ENCODE assay signal across 9 cellular contexts in the genomic region with DNA sequence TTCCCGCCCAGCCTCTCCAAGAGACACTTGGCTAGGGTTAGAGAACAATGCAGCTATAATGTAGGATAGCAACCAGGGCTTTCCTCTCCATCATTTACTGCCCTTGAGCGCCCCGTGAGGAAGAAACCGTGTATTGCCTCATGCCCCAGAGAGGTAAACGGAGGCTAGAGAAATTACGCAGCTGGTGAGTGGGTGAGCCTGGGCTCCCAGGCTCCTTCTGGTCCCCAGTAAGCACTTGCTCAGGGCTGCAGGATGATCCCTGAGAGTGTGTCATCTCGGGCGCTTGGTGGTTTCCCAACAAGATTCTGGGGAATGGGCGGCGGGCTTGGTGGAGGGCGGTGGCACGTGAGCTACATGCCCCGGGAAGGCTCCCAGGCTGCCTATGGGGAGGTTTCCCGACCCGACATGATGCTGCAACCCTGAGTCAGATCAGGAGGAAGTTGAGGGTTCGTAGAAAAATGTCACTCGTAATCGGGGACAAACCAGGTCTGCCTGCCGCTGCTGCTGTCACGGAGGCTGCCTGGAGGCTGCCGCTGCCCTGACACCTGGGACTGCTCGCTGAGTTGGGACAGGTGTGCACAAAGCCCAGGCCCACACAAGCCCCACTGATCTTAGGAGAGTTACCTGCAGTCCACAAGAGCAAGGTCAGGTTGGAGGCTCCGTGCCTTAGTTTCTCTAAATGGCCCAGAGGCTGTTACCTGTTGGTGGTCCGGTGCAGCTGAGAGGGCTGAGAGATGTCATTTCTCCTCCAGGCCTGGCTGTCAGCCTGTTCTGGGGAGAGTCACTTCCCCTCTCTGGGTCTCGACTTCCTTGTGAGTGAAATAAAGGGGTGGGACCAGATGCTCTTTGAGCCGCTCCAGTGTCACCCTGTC. TPM values are rescaled to one million over a fixed set of nuclear protein-coding genes. Genes with fewer than 3 reads are reported as not detected.
DNase-seq lines count a peak whose midpoint lies in the region; ATAC-seq and TF ChIP-seq lines count a peak whose summit lies in the region.
"Had no signal": no experiment of that assay in that cellular context is flagged by ENCODE, and none has a peak within 500 bp of the region (broad histone marks: within the 10 kb centered on the region; RNA-seq: fewer than 3 reads in every experiment).

A gene with protein sequence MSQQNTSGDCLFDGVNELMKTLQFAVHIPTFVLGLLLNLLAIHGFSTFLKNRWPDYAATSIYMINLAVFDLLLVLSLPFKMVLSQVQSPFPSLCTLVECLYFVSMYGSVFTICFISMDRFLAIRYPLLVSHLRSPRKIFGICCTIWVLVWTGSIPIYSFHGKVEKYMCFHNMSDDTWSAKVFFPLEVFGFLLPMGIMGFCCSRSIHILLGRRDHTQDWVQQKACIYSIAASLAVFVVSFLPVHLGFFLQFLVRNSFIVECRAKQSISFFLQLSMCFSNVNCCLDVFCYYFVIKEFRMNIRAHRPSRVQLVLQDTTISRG (minus strand): TSS at position 773 of the 872 bp plus-strand sequence. CDS start 14,280 bp downstream, outside the sequence.

- H3K4me1 Mint-ChIP-seq in activated naive CD8-positive, alpha-beta T cell treated with anti-CD3 and anti-CD28 coated beads, Interleukin-2, amount 50 U/mL, for 24 hours = peaks cover 80% of the 10 kb centered on the region

- peak; percentile 64 for DNase-seq in NCI-H82 (lab: John Stamatoyannopoulos, UW)
- DNase-seq in NCI-H82 treated with DMSO at 0.1 percent for 48 hours (lab: John Stamatoyannopoulos, UW; ENCODE audit: unreplicated experiment) = no peak
- peak; percentile 64 for DNase-seq in RPMI8226
- DNase-seq in activated naive CD8-positive, alpha-beta T cell treated with anti-CD3 and anti-CD28 coated beads, Interleukin-2, amount 50 U/mL, for 24 hours = peak; percentile 81
- no peak for DNase-seq in osteoblast (ENCODE audit: insufficient read length, low spot score, missing footprints)
- no peak for DNase-seq in superior temporal gyrus (ENCODE audit: extremely low spot score)
- no peak for DNase-seq in NCI-H2081 treated with DMSO at 0.1 percent for 48 hours (lab: John Stamatoyannopoulos, UW)

- no peaks in the 10 kb centered on the region for H3K79me2 ChIP-seq in osteoblast (ENCODE audit: insufficient read depth, low read length)

- peak; percentile 14 for TF ChIP-seq CTCF in osteoblast (IDR thresholded peaks at IDR 0.05; ENCODE audit: extremely low read depth, low read depth, low read length)

- no peak within 1 kb of the TSS for H3K27ac ChIP-seq in osteoblast (ENCODE audit: low read depth, low read length)

- H3K9me3 Mint-ChIP-seq in activated naive CD8-positive, alpha-beta T cell treated with anti-CD3 and anti-CD28 coated beads, Interleukin-2, amount 50 U/mL, for 24 hours = no peaks in the 10 kb centered on the region

- no peaks in the 10 kb centered on the region for H3K4me1 ChIP-seq in osteoblast (ENCODE audit: insufficient read depth, low read length)

- no peaks in the 10 kb centered on the region for H3K9me3 ChIP-seq in osteoblast (ENCODE audit: low read depth, low read length)

- peak within 1 kb of the TSS; percentile 76 for H3K4me3 Mint-ChIP-seq in activated naive CD8-positive, alpha-beta T cell treated with anti-CD3 and anti-CD28 coated beads, Interleukin-2, amount 50 U/mL, for 24 hours

- no peaks in the 10 kb centered on the region for H3K36me3 ChIP-seq in osteoblast (ENCODE audit: insufficient read depth, low read length)

- H3K27ac Mint-ChIP-seq in activated naive CD8-positive, alpha-beta T cell treated with anti-CD3 and anti-CD28 coated beads, Interleukin-2, amount 50 U/mL, for 24 hours = peak within 1 kb of the TSS; percentile 96

- H3K4me3 ChIP-seq in osteoblast (ENCODE audit: insufficient read depth, low read length) = no peak within 1 kb of the TSS

- peaks cover 30% of the 10 kb centered on the region for H3K27me3 ChIP-seq in osteoblast (ENCODE audit: insufficient read depth, low read length)

- no peaks in the 10 kb centered on the region for H3K27me3 Mint-ChIP-seq in activated naive CD8-positive, alpha-beta T cell treated with anti-CD3 and anti-CD28 coated beads, Interleukin-2, amount 50 U/mL, for 24 hours

- no peaks in the 10 kb centered on the region for H3K36me3 Mint-ChIP-seq in activated naive CD8-positive, alpha-beta T cell treated with anti-CD3 and anti-CD28 coated beads, Interleukin-2, amount 50 U/mL, for 24 hours (ENCODE audit: low read depth)

- no peak within 1 kb of the TSS for H2AFZ ChIP-seq in osteoblast (ENCODE audit: low read length)

- no peak within 1 kb of the TSS for H3K4me2 ChIP-seq in osteoblast (ENCODE audit: insufficient read depth, low read length)

- peak; percentile 29 for ATAC-seq in HG02870 (IDR thresholded peaks at IDR 0.05; ENCODE audit: unreplicated experiment)
- ATAC-seq in activated naive CD8-positive, alpha-beta T cell treated with anti-CD3 and anti-CD28 coated beads, Interleukin-2, amount 50 U/mL, for 24 hours = peak; percentile 64

- H4K20me1 ChIP-seq in osteoblast (ENCODE audit: insufficient read depth, low read length) = no peaks in the 10 kb centered on the region

RNA-seq across cellular contexts. Expression of the gene that starts here (rescaled TPM):
- total RNA-seq in osteoblast = not detected in 2 replicates
- total RNA-seq: renal cortical epithelial cell had no signal

Comparison
In these comparisons a context has a peak if more than half of its experiments do, and no peak if none do; other contexts are left out.
1. DNase-seq: peak in NCI-H82 (single experiment), RPMI8226 (single experiment) and activated naive CD8-positive, alpha-beta T cell treated with anti-CD3 and anti-CD28 coated beads, Interleukin-2, amount 50 U/mL, for 24 hours (single experiment); none in NCI-H82 treated with DMSO at 0.1 percent for 48 hours (single experiment), osteoblast (single experiment), superior temporal gyrus (single experiment) and NCI-H2081 treated with DMSO at 0.1 percent for 48 hours (single experiment).